Comparison of ENCODE assay signal across 20 cellular contexts in the genomic region with DNA sequence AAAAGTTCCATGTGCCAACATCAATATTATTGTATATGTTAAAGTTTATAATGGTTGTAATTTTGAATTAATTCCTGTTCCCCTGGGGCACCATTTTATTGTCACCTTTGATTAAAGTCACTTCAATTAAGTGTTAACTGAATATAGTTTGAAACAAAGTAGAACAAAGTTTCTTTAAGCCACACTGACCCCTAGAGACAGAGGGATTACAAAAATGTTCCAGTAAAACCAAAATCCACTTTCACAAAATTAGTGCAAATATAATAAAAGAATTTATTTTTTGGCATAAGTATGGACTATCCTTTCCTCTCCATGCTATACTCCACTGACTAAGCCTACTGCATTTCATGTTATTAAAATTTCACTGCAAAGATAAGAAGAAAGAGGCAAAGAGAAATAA.
DNase-seq lines count a peak whose midpoint lies in the region; ATAC-seq, FAIRE-seq and TF ChIP-seq lines count a peak whose summit lies in the region.
"Had no signal": no experiment of that assay in that cellular context is flagged by ENCODE, and none has a peak within 500 bp of the region (broad histone marks: within the 10 kb centered on the region; RNA-seq: fewer than 3 reads in every experiment).

No MANE protein-coding gene starts in this region.

- no peaks in the 10 kb centered on the region for H3K27me3 ChIP-seq in CD4-positive, alpha-beta T cell (ENCODE audit: control insufficient read depth, insufficient read depth, low read length)
- no peaks in the 10 kb centered on the region for H3K27me3 ChIP-seq in small intestine (ENCODE audit: control insufficient read depth in 2 of 2, insufficient read depth in 2 of 2, low read length in 2 of 2)
- H3K27me3 ChIP-seq: sigmoid colon, tibial nerve had no signal

- FAIRE-seq in small intestine (lab: Jason Lieb, UNC), result no peak
- FAIRE-seq: frontal cortex had no signal

- peaks cover 10% of the 10 kb centered on the region for H3K4me1 Mint-ChIP-seq in HFFc6 (ENCODE audit: low read depth)
- no peaks in the 10 kb centered on the region for H3K4me1 Mint-ChIP-seq in CD4-positive, alpha-beta T cell (ENCODE audit: low read depth)
- no peaks in the 10 kb centered on the region for H3K4me1 Mint-ChIP-seq in stimulated activated effector memory CD8-positive, alpha-beta T cell treated with anti-CD3 and anti-CD28 coated beads, Interleukin-12 subunit alpha, Interleukin-12 subunit beta, amount 100 ng/mL, for 72 hours
- H3K4me1 Mint-ChIP-seq: activated naive CD8-positive, alpha-beta T cell treated with anti-CD3 and anti-CD28 coated beads, Interleukin-2, amount 10 ng/mL, durations not matched to agents 7 days and 5 days had no signal

- intact Hi-C loops in CD4-positive, alpha-beta T cell (cut with DNase I, micrococcal nuclease), result no loop called here

- no peaks in the 10 kb centered on the region for H3K9me3 ChIP-seq in CD4-positive, alpha-beta T cell (ENCODE audit: control insufficient read depth, low read length)
- H3K9me3 ChIP-seq in small intestine (ENCODE audit: control insufficient read depth, low read depth), result no peaks in the 10 kb centered on the region
- H3K9me3 ChIP-seq: sigmoid colon had no signal

- DNase-seq in EH (ENCODE audit: low read depth), result peak; percentile 7
- DNase-seq in HFFc6, result no peak
- DNase-seq in SK-MEL-5 (ENCODE audit: low read depth, low spot score), result peak; percentile 21
- DNase-seq in left kidney (ENCODE audit: low read depth, low spot score), result peak; percentile 14
- DNase-seq in CD4-positive, alpha-beta T cell, result no peak
- no peak for DNase-seq in stimulated activated effector memory CD8-positive, alpha-beta T cell treated with anti-CD3 and anti-CD28 coated beads, Interleukin-12 subunit alpha, Interleukin-12 subunit beta, amount 100 ng/mL, for 72 hours (ENCODE audit: low spot score in 2 of 2)
- DNase-seq in small intestine, result no peak
- DNase-seq: activated CD4-positive, alpha-beta T cell treated with anti-CD3 and anti-CD28 coated beads, Interleukin-2, amount 50 U/mL, for 4 hours; activated naive CD8-positive, alpha-beta T cell treated with anti-CD3 and anti-CD28 coated beads, Interleukin-2, amount 10 ng/mL, durations not matched to agents 7 days and 5 days; activated T-cell treated with anti-CD3 and anti-CD28 coated beads, Interleukin-2, amount 50 U/mL, for 72 hours; C1 segment of cervical spinal cord; central memory CD4-positive, alpha-beta T cell; GM23248; mesenchymal stem cell; NCI-H2171; SIG-M5; sigmoid colon had no signal

- no peak overlapping the region for H3K4me3 ChIP-seq in small intestine (ENCODE audit: low read depth in 1 of 2, low read length in 2 of 2)
- H3K4me3 ChIP-seq: GM23248, sigmoid colon, tibial nerve had no signal

- in situ Hi-C loops in SK-MEL-5 (cut with HindIII; ENCODE audit: low pct_unique_long_range_greater_than_20kb, low sequenced_read_pairs), result no loop called here

- no peaks in the 10 kb centered on the region for H3K36me3 ChIP-seq in small intestine (ENCODE audit: control insufficient read depth in 2 of 2, insufficient read depth in 2 of 2, low read length in 2 of 2)
- H3K36me3 ChIP-seq: sigmoid colon, tibial nerve had no signal

- H3K4me3 Mint-ChIP-seq in HFFc6, result no peak overlapping the region
- no peak overlapping the region for H3K4me3 Mint-ChIP-seq in CD4-positive, alpha-beta T cell
- no peak overlapping the region for H3K4me3 Mint-ChIP-seq in stimulated activated effector memory CD8-positive, alpha-beta T cell treated with anti-CD3 and anti-CD28 coated beads, Interleukin-12 subunit alpha, Interleukin-12 subunit beta, amount 100 ng/mL, for 72 hours
- H3K4me3 Mint-ChIP-seq: activated naive CD8-positive, alpha-beta T cell treated with anti-CD3 and anti-CD28 coated beads, Interleukin-2, amount 10 ng/mL, durations not matched to agents 7 days and 5 days; activated T-cell treated with anti-CD3 and anti-CD28 coated beads, Interleukin-2, amount 50 U/mL, for 72 hours had no signal

- peaks cover 5% of the 10 kb centered on the region for H3K36me3 Mint-ChIP-seq in HFFc6 (ENCODE audit: low read depth)
- H3K36me3 Mint-ChIP-seq in CD4-positive, alpha-beta T cell (ENCODE audit: low read depth), result no peaks in the 10 kb centered on the region
- H3K36me3 Mint-ChIP-seq in stimulated activated effector memory CD8-positive, alpha-beta T cell treated with anti-CD3 and anti-CD28 coated beads, Interleukin-12 subunit alpha, Interleukin-12 subunit beta, amount 100 ng/mL, for 72 hours, result no peaks in the 10 kb centered on the region
- H3K36me3 Mint-ChIP-seq: activated naive CD8-positive, alpha-beta T cell treated with anti-CD3 and anti-CD28 coated beads, Interleukin-2, amount 10 ng/mL, durations not matched to agents 7 days and 5 days had no signal

- no peak overlapping the region for H3K27ac Mint-ChIP-seq in HFFc6
- H3K27ac Mint-ChIP-seq in CD4-positive, alpha-beta T cell, result no peak overlapping the region
- H3K27ac Mint-ChIP-seq in stimulated activated effector memory CD8-positive, alpha-beta T cell treated with anti-CD3 and anti-CD28 coated beads, Interleukin-12 subunit alpha, Interleukin-12 subunit beta, amount 100 ng/mL, for 72 hours, result no peak overlapping the region
- H3K27ac Mint-ChIP-seq: activated naive CD8-positive, alpha-beta T cell treated with anti-CD3 and anti-CD28 coated beads, Interleukin-2, amount 10 ng/mL, durations not matched to agents 7 days and 5 days; activated T-cell treated with anti-CD3 and anti-CD28 coated beads, Interleukin-2, amount 50 U/mL, for 72 hours had no signal

- POLR2A ChIA-PET in CD4-positive, alpha-beta T cell (lab: Charles Lee), result no interaction called here

- CTCF ChIA-PET in CD4-positive, alpha-beta T cell (lab: Charles Lee), result no interaction called here

- no peaks in the 10 kb centered on the region for H3K27me3 Mint-ChIP-seq in HFFc6 (ENCODE audit: insufficient read depth)
- H3K27me3 Mint-ChIP-seq in CD4-positive, alpha-beta T cell, result no peaks in the 10 kb centered on the region
- H3K27me3 Mint-ChIP-seq: activated naive CD8-positive, alpha-beta T cell treated with anti-CD3 and anti-CD28 coated beads, Interleukin-2, amount 10 ng/mL, durations not matched to agents 7 days and 5 days had no signal

- no peak for ATAC-seq in CD4-positive, alpha-beta T cell (ENCODE audit: poor library complexity)
- no peak for ATAC-seq in stimulated activated effector memory CD8-positive, alpha-beta T cell treated with anti-CD3 and anti-CD28 coated beads, Interleukin-12 subunit alpha, Interleukin-12 subunit beta, amount 100 ng/mL, for 72 hours
- no peak for ATAC-seq in HG02610 (IDR thresholded peaks at IDR 0.05; ENCODE audit: unreplicated experiment)
- ATAC-seq: activated T-cell treated with anti-CD3 and anti-CD28 coated beads, Interleukin-2, amount 50 U/mL, for 72 hours had no signal

- no peaks in the 10 kb centered on the region for H3K4me1 ChIP-seq in small intestine (ENCODE audit: control insufficient read depth in 2 of 2, insufficient read depth in 1 of 2, low read depth in 1 of 2, low read length in 1 of 2)
- H3K4me1 ChIP-seq: sigmoid colon, tibial nerve had no signal

- H3K27ac ChIP-seq in CD4-positive, alpha-beta T cell (ENCODE audit: low read depth, low read length), result no peak overlapping the region
- no peak overlapping the region for H3K27ac ChIP-seq in small intestine (ENCODE audit: low read depth in 1 of 2, low read length in 1 of 2)
- H3K27ac ChIP-seq: GM23248, sigmoid colon, tibial nerve had no signal

- TF ChIP-seq CTCF in HFFc6 (IDR thresholded peaks at IDR 0.05), result peak; percentile 43
- TF ChIP-seq CTCF in CD4-positive, alpha-beta T cell (IDR thresholded peaks at IDR 0.05), result no peak

- peaks cover 1% of the 10 kb centered on the region; the same call in 1 of the 2 replicates for H3K9me3 Mint-ChIP-seq in HFFc6
- H3K9me3 Mint-ChIP-seq in CD4-positive, alpha-beta T cell, result peaks cover 8% of the 10 kb centered on the region
- peaks cover 16% of the 10 kb centered on the region for H3K9me3 Mint-ChIP-seq in stimulated activated effector memory CD8-positive, alpha-beta T cell treated with anti-CD3 and anti-CD28 coated beads, Interleukin-12 subunit alpha, Interleukin-12 subunit beta, amount 100 ng/mL, for 72 hours

Comparison
In these comparisons a context has a peak if more than half of its experiments do, and no peak if none do; other contexts are left out.
1. DNase-seq: peak in EH (single experiment), SK-MEL-5 (single experiment) and left kidney (single experiment); none in HFFc6 (single experiment), CD4-positive, alpha-beta T cell (0 of 10), stimulated activated effector memory CD8-positive, alpha-beta T cell treated with anti-CD3 and anti-CD28 coated beads, Interleukin-12 subunit alpha, Interleukin-12 subunit beta, amount 100 ng/mL, for 72 hours (0 of 2) and small intestine (single experiment).